ENCODE assay signal across 1 cellular context in the genomic region with DNA sequence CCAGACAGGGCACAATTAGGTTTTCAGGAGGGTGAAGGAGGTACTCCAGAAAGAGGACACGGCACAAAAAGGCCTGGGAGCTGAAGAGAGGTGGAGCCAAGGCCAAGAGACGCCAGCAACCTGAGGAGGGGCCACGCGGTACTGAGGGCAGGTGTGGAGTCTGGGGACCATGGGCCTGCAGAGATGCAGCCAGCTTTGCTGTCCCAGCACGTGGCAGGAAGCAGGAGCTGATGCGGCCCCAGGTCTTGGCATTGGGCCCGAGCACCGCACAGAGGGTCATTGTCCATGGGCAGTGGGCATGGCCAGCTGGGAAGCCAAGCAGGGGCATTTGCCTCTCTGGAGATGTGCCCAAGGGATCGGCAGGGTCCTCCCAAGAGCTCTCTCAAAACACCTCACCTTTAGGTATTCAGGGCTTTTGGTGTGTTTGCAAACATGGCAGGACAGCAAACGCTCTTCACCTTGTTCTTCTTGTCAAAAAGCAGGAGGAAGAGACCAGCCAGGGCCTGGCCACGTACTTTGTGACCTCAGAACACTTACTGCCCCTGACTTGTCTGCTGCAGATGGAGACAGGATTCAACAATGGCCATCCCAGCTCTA.
TF ChIP-seq lines count a peak whose summit lies in the region.

No MANE protein-coding gene starts in this region.

TF ChIP-seq in HepG2, 621 proteins besides CTCF, POLR2A, EP300 and RAD21 (continued from another document and continues in another):
- TF ChIP-seq ZBTB7A (CRISPR knock-in tag; IDR thresholded peaks at IDR 0.05) (0 out of 2 replicates have a peak, but pooled peaks have one; percentile 50), ZNF691 (CRISPR knock-in tag; IDR thresholded peaks at IDR 0.05; ENCODE audit: borderline replicate concordance, low read depth) (peak; percentile 88; the same call in 1 of the 2 replicates), RXRA (CRISPR knock-in tag; IDR thresholded peaks at IDR 0.05) (peak; percentile 53; the same call in 1 of the 2 replicates), ZNF580 (CRISPR knock-in tag; IDR thresholded peaks at IDR 0.05; ENCODE audit: borderline replicate concordance, low read depth) (peak; percentile 34; the same call in 1 of the 2 replicates), ZNF761 (CRISPR knock-in tag; conservative IDR thresholded peaks at IDR 0.05) (peak; percentile 37; the same call in 1 of the 2 replicates), ZNF503 (CRISPR knock-in tag; IDR thresholded peaks at IDR 0.05) (no peak), ZSCAN21 (CRISPR knock-in tag; IDR thresholded peaks at IDR 0.05; ENCODE audit: borderline replicate concordance) (peak; percentile 74; the same call in 1 of the 2 replicates), ZNF776 (CRISPR knock-in tag; IDR thresholded peaks at IDR 0.05) (peak; percentile 55; the same call in 1 of the 2 replicates), ZNF619 (CRISPR knock-in tag; IDR thresholded peaks at IDR 0.05) (0 out of 2 replicates have a peak, but pooled peaks have one; percentile 32), RFXANK (CRISPR knock-in tag; IDR thresholded peaks at IDR 0.05) (no peak), SPEN (CRISPR knock-in tag; IDR thresholded peaks at IDR 0.05; ENCODE audit: low read depth) (peak; percentile 53; the same call in 1 of the 2 replicates), REPIN1 (CRISPR knock-in tag; IDR thresholded peaks at IDR 0.05; ENCODE audit: borderline replicate concordance, low read depth) (0 out of 2 replicates have a peak, but pooled peaks have one; percentile 64), ZBTB38 (CRISPR knock-in tag; IDR thresholded peaks at IDR 0.05) (no peak), ZNF891 (CRISPR knock-in tag; IDR thresholded peaks at IDR 0.05) (peak; percentile 59; the same call in 1 of the 2 replicates), ZNF280B (CRISPR knock-in tag; IDR thresholded peaks at IDR 0.05; ENCODE audit: borderline replicate concordance) (peak; percentile 91), ETV5 (CRISPR knock-in tag; IDR thresholded peaks at IDR 0.05; ENCODE audit: borderline replicate concordance) (peak; percentile 70; the same call in 1 of the 2 replicates), NR2F6 (IDR thresholded peaks at IDR 0.05) (no peak), NR2F6 (CRISPR knock-in tag; IDR thresholded peaks at IDR 0.05) (0 out of 2 replicates have a peak, but pooled peaks have one; percentile 12), FLYWCH1 (CRISPR knock-in tag; IDR thresholded peaks at IDR 0.05) (no peak), ZNF883 (CRISPR knock-in tag; IDR thresholded peaks at IDR 0.05; ENCODE audit: not compliant biosample characterization) (peak; percentile 66), FOXC1 (CRISPR knock-in tag; IDR thresholded peaks at IDR 0.05; ENCODE audit: borderline replicate concordance) (peak; percentile 72; the same call in 1 of the 2 replicates), ZBTB7B (CRISPR knock-in tag; IDR thresholded peaks at IDR 0.05) (0 out of 2 replicates have a peak, but pooled peaks have one; percentile 39), ZNF275 (CRISPR knock-in tag; IDR thresholded peaks at IDR 0.05; ENCODE audit: borderline replicate concordance) (0 out of 2 replicates have a peak, but pooled peaks have one; percentile 66), BCLAF1 (IDR thresholded peaks at IDR 0.05) (no peak), ZNF354B (CRISPR knock-in tag; IDR thresholded peaks at IDR 0.05) (0 out of 2 replicates have a peak, but pooled peaks have one; percentile 79)
- TF ChIP-seq, protein P1, sequence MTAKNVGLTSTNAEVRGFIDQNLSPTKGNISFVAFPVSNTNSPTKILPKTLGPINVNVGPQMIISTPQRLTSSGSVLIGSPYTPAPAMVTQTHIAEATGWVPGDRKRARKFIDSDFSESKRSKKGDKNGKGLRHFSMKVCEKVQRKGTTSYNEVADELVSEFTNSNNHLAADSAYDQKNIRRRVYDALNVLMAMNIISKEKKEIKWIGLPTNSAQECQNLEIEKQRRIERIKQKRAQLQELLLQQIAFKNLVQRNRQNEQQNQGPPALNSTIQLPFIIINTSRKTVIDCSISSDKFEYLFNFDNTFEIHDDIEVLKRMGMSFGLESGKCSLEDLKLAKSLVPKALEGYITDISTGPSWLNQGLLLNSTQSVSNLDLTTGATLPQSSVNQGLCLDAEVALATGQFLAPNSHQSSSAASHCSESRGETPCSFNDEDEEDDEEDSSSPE (CRISPR knock-in tag; IDR thresholded peaks at IDR 0.05): peak; percentile 28; the same call in 1 of the 2 replicates
- TF ChIP-seq, protein P2, sequence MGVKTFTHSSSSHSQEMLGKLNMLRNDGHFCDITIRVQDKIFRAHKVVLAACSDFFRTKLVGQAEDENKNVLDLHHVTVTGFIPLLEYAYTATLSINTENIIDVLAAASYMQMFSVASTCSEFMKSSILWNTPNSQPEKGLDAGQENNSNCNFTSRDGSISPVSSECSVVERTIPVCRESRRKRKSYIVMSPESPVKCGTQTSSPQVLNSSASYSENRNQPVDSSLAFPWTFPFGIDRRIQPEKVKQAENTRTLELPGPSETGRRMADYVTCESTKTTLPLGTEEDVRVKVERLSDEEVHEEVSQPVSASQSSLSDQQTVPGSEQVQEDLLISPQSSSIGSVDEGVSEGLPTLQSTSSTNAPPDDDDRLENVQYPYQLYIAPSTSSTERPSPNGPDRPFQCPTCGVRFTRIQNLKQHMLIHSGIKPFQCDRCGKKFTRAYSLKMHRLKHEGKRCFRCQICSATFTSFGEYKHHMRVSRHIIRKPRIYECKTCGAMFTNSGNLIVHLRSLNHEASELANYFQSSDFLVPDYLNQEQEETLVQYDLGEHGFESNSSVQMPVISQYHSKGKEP (CRISPR knock-in tag; IDR thresholded peaks at IDR 0.05): 0 out of 2 replicates have a peak, but pooled peaks have one; percentile 48
- TF ChIP-seq, protein P3, sequence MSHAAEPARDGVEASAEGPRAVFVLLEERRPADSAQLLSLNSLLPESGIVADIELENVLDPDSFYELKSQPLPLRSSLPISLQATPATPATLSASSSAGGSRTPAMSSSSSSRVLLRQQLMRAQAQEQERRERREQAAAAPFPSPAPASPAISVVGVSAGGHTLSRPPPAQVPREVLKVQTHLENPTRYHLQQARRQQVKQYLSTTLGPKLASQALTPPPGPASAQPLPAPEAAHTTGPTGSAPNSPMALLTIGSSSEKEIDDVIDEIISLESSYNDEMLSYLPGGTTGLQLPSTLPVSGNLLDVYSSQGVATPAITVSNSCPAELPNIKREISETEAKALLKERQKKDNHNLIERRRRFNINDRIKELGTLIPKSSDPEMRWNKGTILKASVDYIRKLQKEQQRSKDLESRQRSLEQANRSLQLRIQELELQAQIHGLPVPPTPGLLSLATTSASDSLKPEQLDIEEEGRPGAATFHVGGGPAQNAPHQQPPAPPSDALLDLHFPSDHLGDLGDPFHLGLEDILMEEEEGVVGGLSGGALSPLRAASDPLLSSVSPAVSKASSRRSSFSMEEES (CRISPR knock-in tag; IDR thresholded peaks at IDR 0.05): peak; percentile 47; the same call in 1 of the 2 replicates
- TF ChIP-seq, protein P4, sequence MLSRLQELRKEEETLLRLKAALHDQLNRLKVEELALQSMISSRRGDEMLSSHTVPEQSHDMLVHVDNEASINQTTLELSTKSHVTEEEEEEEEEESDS (CRISPR knock-in tag; IDR thresholded peaks at IDR 0.05; ENCODE audit: borderline replicate concordance): peak; percentile 20; the same call in 1 of the 2 replicates
- TF ChIP-seq, protein P5, sequence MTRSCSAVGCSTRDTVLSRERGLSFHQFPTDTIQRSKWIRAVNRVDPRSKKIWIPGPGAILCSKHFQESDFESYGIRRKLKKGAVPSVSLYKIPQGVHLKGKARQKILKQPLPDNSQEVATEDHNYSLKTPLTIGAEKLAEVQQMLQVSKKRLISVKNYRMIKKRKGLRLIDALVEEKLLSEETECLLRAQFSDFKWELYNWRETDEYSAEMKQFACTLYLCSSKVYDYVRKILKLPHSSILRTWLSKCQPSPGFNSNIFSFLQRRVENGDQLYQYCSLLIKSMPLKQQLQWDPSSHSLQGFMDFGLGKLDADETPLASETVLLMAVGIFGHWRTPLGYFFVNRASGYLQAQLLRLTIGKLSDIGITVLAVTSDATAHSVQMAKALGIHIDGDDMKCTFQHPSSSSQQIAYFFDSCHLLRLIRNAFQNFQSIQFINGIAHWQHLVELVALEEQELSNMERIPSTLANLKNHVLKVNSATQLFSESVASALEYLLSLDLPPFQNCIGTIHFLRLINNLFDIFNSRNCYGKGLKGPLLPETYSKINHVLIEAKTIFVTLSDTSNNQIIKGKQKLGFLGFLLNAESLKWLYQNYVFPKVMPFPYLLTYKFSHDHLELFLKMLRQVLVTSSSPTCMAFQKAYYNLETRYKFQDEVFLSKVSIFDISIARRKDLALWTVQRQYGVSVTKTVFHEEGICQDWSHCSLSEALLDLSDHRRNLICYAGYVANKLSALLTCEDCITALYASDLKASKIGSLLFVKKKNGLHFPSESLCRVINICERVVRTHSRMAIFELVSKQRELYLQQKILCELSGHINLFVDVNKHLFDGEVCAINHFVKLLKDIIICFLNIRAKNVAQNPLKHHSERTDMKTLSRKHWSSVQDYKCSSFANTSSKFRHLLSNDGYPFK (CRISPR knock-in tag; IDR thresholded peaks at IDR 0.05; ENCODE audit: borderline replicate concordance): peak; percentile 64
- TF ChIP-seq, protein P6, sequence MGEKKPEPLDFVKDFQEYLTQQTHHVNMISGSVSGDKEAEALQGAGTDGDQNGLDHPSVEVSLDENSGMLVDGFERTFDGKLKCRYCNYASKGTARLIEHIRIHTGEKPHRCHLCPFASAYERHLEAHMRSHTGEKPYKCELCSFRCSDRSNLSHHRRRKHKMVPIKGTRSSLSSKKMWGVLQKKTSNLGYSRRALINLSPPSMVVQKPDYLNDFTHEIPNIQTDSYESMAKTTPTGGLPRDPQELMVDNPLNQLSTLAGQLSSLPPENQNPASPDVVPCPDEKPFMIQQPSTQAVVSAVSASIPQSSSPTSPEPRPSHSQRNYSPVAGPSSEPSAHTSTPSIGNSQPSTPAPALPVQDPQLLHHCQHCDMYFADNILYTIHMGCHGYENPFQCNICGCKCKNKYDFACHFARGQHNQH (CRISPR knock-in tag; IDR thresholded peaks at IDR 0.05): peak; percentile 26; the same call in 1 of the 2 replicates
- TF ChIP-seq, protein P7, sequence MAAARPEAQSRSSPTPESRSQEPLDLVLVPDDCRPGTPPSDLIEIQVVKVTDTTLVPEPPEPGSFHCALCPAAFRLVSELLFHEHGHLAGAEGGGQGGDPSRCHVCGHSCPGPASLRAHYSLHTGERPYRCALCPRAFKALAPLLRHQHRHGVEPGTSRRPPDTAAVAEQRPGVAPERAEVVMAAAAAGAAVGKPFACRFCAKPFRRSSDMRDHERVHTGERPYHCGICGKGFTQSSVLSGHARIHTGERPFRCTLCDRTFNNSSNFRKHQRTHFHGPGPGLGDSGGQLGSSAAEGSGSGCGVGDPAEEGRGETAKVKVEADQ (CRISPR knock-in tag; IDR thresholded peaks at IDR 0.05; ENCODE audit: borderline replicate concordance): 0 out of 2 replicates have a peak, but pooled peaks have one; percentile 31
